Comparison of ENCODE assay signal across 8 cellular contexts in the genomic region with DNA sequence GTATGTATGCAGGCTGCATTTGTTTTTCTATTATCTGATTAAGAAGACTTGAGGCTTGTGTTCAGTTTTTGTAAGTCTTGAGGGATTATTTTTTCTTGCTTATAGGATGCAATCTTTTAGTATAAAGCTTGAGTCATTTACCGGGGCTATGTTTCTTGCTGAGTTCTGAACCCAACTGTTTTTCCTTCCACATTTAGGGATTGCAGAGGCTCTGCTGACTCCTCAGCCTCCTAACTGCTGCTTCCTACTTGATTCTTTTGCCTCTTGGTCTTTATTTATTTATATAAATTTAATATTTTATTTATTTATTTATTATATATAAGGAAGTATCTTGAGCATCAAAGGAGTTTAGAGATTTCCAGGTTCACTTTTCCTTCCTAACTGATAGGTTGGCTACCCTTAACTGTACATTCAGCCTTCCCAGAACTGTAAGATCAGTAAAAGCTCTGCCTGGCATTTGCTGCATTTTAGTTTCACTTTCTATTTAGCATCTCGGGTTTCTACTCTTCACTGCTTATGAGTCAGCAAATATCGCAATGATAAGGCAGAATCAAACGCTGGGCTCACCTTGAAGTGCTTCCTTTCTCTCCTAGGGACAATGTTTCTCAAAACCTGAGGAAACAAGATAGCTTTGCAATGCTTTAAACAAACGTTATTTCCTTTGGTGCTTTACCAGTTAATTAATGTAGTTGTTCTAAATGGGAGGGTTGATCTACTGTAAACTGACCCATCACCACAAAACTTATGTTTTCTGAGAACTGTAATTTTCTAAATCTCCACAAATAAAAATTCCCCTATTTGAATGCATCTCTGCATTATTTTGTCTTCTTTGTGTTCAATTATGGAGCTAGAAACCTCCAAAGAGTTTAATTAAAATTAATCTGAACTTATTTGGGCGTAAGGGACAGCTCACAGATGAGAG.
DNase-seq lines count a peak whose midpoint lies in the region; ATAC-seq and TF ChIP-seq lines count a peak whose summit lies in the region.

No MANE protein-coding gene starts in this region.

- peak overlapping the region; percentile 66 for H3K4me2 ChIP-seq in Karpas-422 (ENCODE audit: low read depth, low read length, poor library complexity, severe bottlenecking)

- H3K36me3 ChIP-seq in Karpas-422 (ENCODE audit: insufficient read depth, low read length) (no peaks in the 10 kb centered on the region), upper lobe of left lung (no peaks in the 10 kb centered on the region)

- peak overlapping the region; percentile 94 for H2AFZ ChIP-seq in Karpas-422 (ENCODE audit: low read length)

- no peaks in the 10 kb centered on the region for H3K79me2 ChIP-seq in Karpas-422 (ENCODE audit: low read length)

- no peaks in the 10 kb centered on the region for H3K27me3 ChIP-seq in Karpas-422 (ENCODE audit: low read length)
- no peaks in the 10 kb centered on the region for H3K27me3 ChIP-seq in upper lobe of left lung

- H4K20me1 ChIP-seq in Karpas-422 (ENCODE audit: insufficient read depth, low read depth, low read length) = no peaks in the 10 kb centered on the region

- H3K9ac ChIP-seq in Karpas-422 (ENCODE audit: low read length) = peak overlapping the region; percentile 39

- 18 to 20% methylated on average over 6 of the region's 6 CpGs for WGBS in upper lobe of left lung, 2 donors

- ATAC-seq in upper lobe of left lung (ENCODE audit: low FRiP score in 2 of 2) = peak in 1 of 2 donors; percentile 83

- H3K27ac ChIP-seq in Karpas-422 (ENCODE audit: low read length) = no peak overlapping the region
- no peak overlapping the region for H3K27ac ChIP-seq in coronary artery
- peak overlapping the region in 2 of 4 donors; percentile 18 to 19 for H3K27ac ChIP-seq in upper lobe of left lung

- H3K4me3 ChIP-seq in Karpas-422 (ENCODE audit: low read length) (peak overlapping the region; percentile 49), coronary artery (peak overlapping the region; percentile 68), upper lobe of left lung (peak overlapping the region; percentile 13 to 49 (median 34))

- TF ChIP-seq POLR2A in upper lobe of left lung (IDR thresholded peaks at IDR 0.05) = no peak

- H3K4me1 ChIP-seq in Karpas-422 (ENCODE audit: low read length) (peaks cover 12% of the 10 kb centered on the region), upper lobe of left lung (peaks cover 0 to 5% (median 0%) of the 10 kb centered on the region in 4 donors)

- no peak for TF ChIP-seq EP300 in upper lobe of left lung (IDR thresholded peaks at IDR 0.05)

- DNase-seq in stimulated activated CD4-positive, alpha-beta T cell treated with anti-CD3 and anti-CD28 coated beads, Interleukin-2, amount 100 ng/mL, for 4 hours (ENCODE audit: low read depth) = peak; percentile 2
- DNase-seq in stimulated activated CD4-positive, alpha-beta T cell treated with anti-CD3 and anti-CD28 coated beads, Interleukin-4, amount 100 ng/mL, for 1 hour = no peak
- peak; percentile 79 for DNase-seq in HCEC 1CT
- DNase-seq in Karpas-422 = peak; percentile 83
- peak; percentile 90 for DNase-seq in RKO (ENCODE audit: low spot score)
- no peak for DNase-seq in coronary artery (ENCODE audit: low spot score)
- peak; percentile 72 to 82 for DNase-seq in lung microvascular endothelial cell (ENCODE audit: low read depth in 2 of 2)
- no peak for DNase-seq in upper lobe of left lung

- TF ChIP-seq CTCF in coronary artery (IDR thresholded peaks at IDR 0.05) (no peak), upper lobe of left lung (IDR thresholded peaks at IDR 0.05) (no peak)

- H3K9me3 ChIP-seq in Karpas-422 (ENCODE audit: low read length) = no peaks in the 10 kb centered on the region
- H3K9me3 ChIP-seq in upper lobe of left lung = no peaks in the 10 kb centered on the region

- H3K9me2 ChIP-seq in Karpas-422 (replicated peaks; ENCODE audit: insufficient read depth, low read length) = 0 out of 2 replicates have a peak, but pooled peaks cover 3% of the 10 kb centered on the region

Comparison
In these comparisons a context has a peak if more than half of its experiments do, and no peak if none do; other contexts are left out.
1. DNase-seq: peak in stimulated activated CD4-positive, alpha-beta T cell treated with anti-CD3 and anti-CD28 coated beads, Interleukin-2, amount 100 ng/mL, for 4 hours (single experiment), HCEC 1CT (single experiment), Karpas-422 (single experiment), RKO (single experiment) and lung microvascular endothelial cell (2 of 2); none in stimulated activated CD4-positive, alpha-beta T cell treated with anti-CD3 and anti-CD28 coated beads, Interleukin-4, amount 100 ng/mL, for 1 hour (single experiment), coronary artery (single experiment) and upper lobe of left lung (0 of 2).
2. Peak in every context shown above with its lines, with median percentiles within 50 percentile points of each other: H3K4me3 ChIP-seq.